ENCODE assay signal across 22 cellular contexts in genomic region chr20:36421641-36422040, GRCh38.
"Had no signal": no experiment of that assay in that cellular context is flagged by ENCODE, and none has a peak within 500 bp of the region (broad histone marks: within the 10 kb centered on the region; RNA-seq: fewer than 3 reads in every experiment).

No MANE protein-coding gene starts in this region.

- H3K27me3 ChIP-seq: right atrium auricular region, testis had no signal

- H3K9me3 ChIP-seq: gastroesophageal sphincter, left ventricle myocardium inferior, lower lobe of right lung, right atrium auricular region, sigmoid colon, testis, upper lobe of right lung had no signal

- H3K4me1 ChIP-seq: gastroesophageal sphincter, left ventricle myocardium inferior, lower lobe of right lung, right atrium auricular region, sigmoid colon, testis, tibial nerve, upper lobe of right lung had no signal

- H3K4me3 ChIP-seq: coronary artery, gastroesophageal sphincter, left ventricle myocardium inferior, lower lobe of right lung, right atrium auricular region, sigmoid colon, skin epidermis, testis, tibial nerve, upper lobe of right lung had no signal

- H3K27ac ChIP-seq: coronary artery, gastroesophageal sphincter, left ventricle myocardium inferior, lower lobe of right lung, right atrium auricular region, sigmoid colon, skin epidermis, testis, tibial nerve, upper lobe of right lung had no signal

- FAIRE-seq: kidney had no signal

- H3K36me3 ChIP-seq: gastroesophageal sphincter, left ventricle myocardium inferior, lower lobe of right lung, right atrium auricular region, sigmoid colon, tibial nerve, upper lobe of right lung had no signal

- ATAC-seq: gastroesophageal sphincter; lower lobe of right lung; stimulated activated naive B cell treated with anti-CD40 and anti-IgM and Interleukin-4, amounts not matched to agents 10 μg/mL and 1 μg/mL and 100 μg/mL, for 72 hours; stimulated activated naive CD8-positive, alpha-beta T cell treated with anti-CD3 and anti-CD28 coated beads, Interleukin-15, amount 100 ng/mL, for 72 hours; upper lobe of right lung had no signal

- DNase-seq: effector CD4-positive, alpha-beta T cell; glutamatergic neuron; immature natural killer cell; kidney; left cardiac atrium; left ventricle myocardium inferior; lower lobe of right lung; mesenchymal stem cell; naive B cell; posterior cingulate gyrus; sigmoid colon; stimulated activated CD4-positive, alpha-beta T cell treated with anti-CD3 and anti-CD28 coated beads, Interleukin-2, amount 100 ng/mL, for 24 hours; stimulated activated CD4-positive, alpha-beta T cell treated with anti-CD3 and anti-CD28 coated beads, Interleukin-4, amount 100 ng/mL, for 4 hours; stimulated activated naive B cell treated with anti-CD40 and anti-IgM and Interleukin-4, amounts not matched to agents 10 μg/mL and 1 μg/mL and 100 μg/mL, for 72 hours; stimulated activated naive CD8-positive, alpha-beta T cell treated with anti-CD3 and anti-CD28 coated beads, Interleukin-15, amount 100 ng/mL, for 72 hours; testis; upper lobe of right lung had no signal
